ENCODE assay signal across 25 cellular contexts in genomic region chr1:192740214-192740613, GRCh38.
"Had no signal": no experiment of that assay in that cellular context is flagged by ENCODE, and none has a peak within 500 bp of the region (broad histone marks: within the 10 kb centered on the region; RNA-seq: fewer than 3 reads in every experiment).

No MANE protein-coding gene starts in this region.

- H3K9me3 Mint-ChIP-seq: activated CD4-positive, alpha-beta memory T cell treated with anti-CD3 and anti-CD28 coated beads for 36 hours; activated CD4-positive, alpha-beta T cell treated with anti-CD3 and anti-CD28 coated beads, Interleukin-2, amount 10 ng/mL, durations not matched to agents 7 days and 5 days; activated naive CD4-positive, alpha-beta T cell treated with anti-CD3 and anti-CD28 coated beads for 36 hours; activated T-helper 17 cell treated with anti-CD3 and anti-CD28 coated beads, Interleukin-2, amount 50 U/mL, for 72 hours; central memory CD8-positive, alpha-beta T cell had no signal

- H3K27ac Mint-ChIP-seq: activated CD4-positive, alpha-beta memory T cell treated with anti-CD3 and anti-CD28 coated beads for 36 hours; activated CD4-positive, alpha-beta T cell treated with anti-CD3 and anti-CD28 coated beads, Interleukin-2, amount 10 ng/mL, durations not matched to agents 7 days and 5 days; activated naive CD4-positive, alpha-beta T cell treated with anti-CD3 and anti-CD28 coated beads for 36 hours; activated naive CD8-positive, alpha-beta T cell; activated T-helper 17 cell treated with anti-CD3 and anti-CD28 coated beads, Interleukin-2, amount 50 U/mL, for 72 hours; brain; T-helper 17 cell had no signal

- DNase-seq: activated CD4-positive, alpha-beta memory T cell treated with anti-CD3 and anti-CD28 coated beads for 36 hours; activated CD4-positive, alpha-beta T cell treated with anti-CD3 and anti-CD28 coated beads, Interleukin-2, amount 10 ng/mL, durations not matched to agents 7 days and 5 days; activated CD4-positive, CD25-positive, alpha-beta regulatory T cell; activated gamma-delta T cell; activated naive CD4-positive, alpha-beta T cell treated with anti-CD3 and anti-CD28 coated beads for 36 hours; activated T-cell treated with anti-CD3 and anti-CD28 coated beads for 4 hours; activated T-cell treated with anti-CD3 and anti-CD28 coated beads, Interleukin-2, amount 50 U/mL, for 48 hours; amygdala; MV-4-11; NCI-H1092 treated with DMSO at 0.1 percent for 48 hours; NCI-H1417 treated with DMSO at 0.1 percent for 48 hours; NCI-H1694; NCI-H2029; NCI-H345; NCI-H510A; NCI-H69; SIG-M5; T-helper 17 cell; T-helper 9 cell had no signal

- H3K36me3 Mint-ChIP-seq: activated CD4-positive, alpha-beta memory T cell treated with anti-CD3 and anti-CD28 coated beads for 36 hours; activated naive CD8-positive, alpha-beta T cell; brain had no signal

- H3K27ac ChIP-seq: VCaP had no signal

- H3K4me1 Mint-ChIP-seq: activated CD4-positive, alpha-beta T cell treated with anti-CD3 and anti-CD28 coated beads, Interleukin-2, amount 10 ng/mL, durations not matched to agents 7 days and 5 days; activated T-helper 17 cell treated with anti-CD3 and anti-CD28 coated beads, Interleukin-2, amount 50 U/mL, for 72 hours; central memory CD8-positive, alpha-beta T cell had no signal

- H3K27me3 Mint-ChIP-seq: activated T-helper 17 cell treated with anti-CD3 and anti-CD28 coated beads, Interleukin-2, amount 50 U/mL, for 72 hours; brain had no signal

- FAIRE-seq: astrocyte had no signal

- H3K4me3 Mint-ChIP-seq: activated CD4-positive, alpha-beta memory T cell treated with anti-CD3 and anti-CD28 coated beads for 36 hours; activated CD4-positive, alpha-beta T cell treated with anti-CD3 and anti-CD28 coated beads, Interleukin-2, amount 10 ng/mL, durations not matched to agents 7 days and 5 days; activated naive CD4-positive, alpha-beta T cell treated with anti-CD3 and anti-CD28 coated beads for 36 hours; activated naive CD8-positive, alpha-beta T cell; brain; central memory CD8-positive, alpha-beta T cell; T-helper 17 cell had no signal
